Comparison of ENCODE assay signal across 2 cellular contexts in genomic region chr3:167742338-167742737, GRCh38.
TF ChIP-seq lines count a peak whose summit lies in the region.

No MANE protein-coding gene starts in this region.

TF ChIP-seq in SK-N-SH, 30 proteins besides CTCF, POLR2A, EP300 and RAD21 (continued from another document):
- TF ChIP-seq TAF1 (IDR thresholded peaks at IDR 0.05; ENCODE audit: borderline replicate concordance, low read depth, low read length) (no peak), USF2 (IDR thresholded peaks at IDR 0.05; ENCODE audit: borderline replicate concordance, low read depth, low read length) (no peak), MEF2A (IDR thresholded peaks at IDR 0.05; ENCODE audit: borderline replicate concordance, low read depth) (no peak), FOXJ3 (CRISPR knock-in tag; IDR thresholded peaks at IDR 0.05) (no peak), IRF3 (IDR thresholded peaks at IDR 0.05; ENCODE audit: low read depth, low read length) (no peak), USF1 (IDR thresholded peaks at IDR 0.05; ENCODE audit: borderline replicate concordance, low read depth) (no peak)

TF ChIP-seq in SK-N-SH treated with all-trans-retinoic acid at 6 μM for 48 hours, 23 proteins besides CTCF, POLR2A, EP300 and RAD21 (continued from another document):
- no peak for TF ChIP-seq POU6F1 (CRISPR knock-in tag; IDR thresholded peaks at IDR 0.05; ENCODE audit: borderline replicate concordance, low read depth)
